1 cellular context compared by ENCODE assay signal in genomic region chr1:9079980-9080703, GRCh38.
TF ChIP-seq lines count a peak whose summit lies in the region.

No MANE protein-coding gene starts in this region.

TF ChIP-seq in SK-N-SH, 30 proteins besides CTCF, POLR2A, EP300 and RAD21:
- TF ChIP-seq ELF1 (IDR thresholded peaks at IDR 0.05) (no peak), NRF1 (IDR thresholded peaks at IDR 0.05; ENCODE audit: low read depth, low read length) (no peak), MEF2A (IDR thresholded peaks at IDR 0.05; ENCODE audit: borderline replicate concordance, low read depth) (no peak)
- TF ChIP-seq, protein P1, sequence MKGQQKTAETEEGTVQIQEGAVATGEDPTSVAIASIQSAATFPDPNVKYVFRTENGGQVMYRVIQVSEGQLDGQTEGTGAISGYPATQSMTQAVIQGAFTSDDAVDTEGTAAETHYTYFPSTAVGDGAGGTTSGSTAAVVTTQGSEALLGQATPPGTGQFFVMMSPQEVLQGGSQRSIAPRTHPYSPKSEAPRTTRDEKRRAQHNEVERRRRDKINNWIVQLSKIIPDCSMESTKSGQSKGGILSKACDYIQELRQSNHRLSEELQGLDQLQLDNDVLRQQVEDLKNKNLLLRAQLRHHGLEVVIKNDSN (IDR thresholded peaks at IDR 0.05; ENCODE audit: borderline replicate concordance, low read depth) = no peak
